1 cellular context compared by ENCODE assay signal in the genomic region with DNA sequence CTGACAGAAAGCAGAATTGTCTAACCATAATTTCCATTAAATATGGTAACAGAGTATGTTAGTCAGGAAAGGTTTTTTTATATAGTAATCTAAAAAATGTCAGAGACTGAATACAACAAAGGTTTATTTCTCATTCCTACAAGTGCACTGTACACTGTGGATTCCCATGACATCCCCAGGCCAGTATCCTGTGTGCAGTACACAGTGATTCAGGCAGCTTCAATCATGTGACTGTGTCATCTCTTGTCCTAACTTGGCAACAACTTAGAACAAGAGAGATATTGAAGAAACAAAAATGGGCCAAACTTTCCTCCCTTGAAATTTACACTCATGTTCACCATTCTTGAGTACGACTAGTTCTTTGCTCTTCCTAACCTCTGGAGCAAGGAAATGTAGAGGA.
TF ChIP-seq lines count a peak whose summit lies in the region.

No MANE protein-coding gene starts in this region.

TF ChIP-seq in GM23338, 12 proteins besides CTCF, POLR2A, EP300 and RAD21 (continued from another document):
- no peak for TF ChIP-seq ZNF462 (CRISPR knock-in tag; IDR thresholded peaks at IDR 0.05)
- no peak for TF ChIP-seq JUNB (IDR thresholded peaks at IDR 0.05; ENCODE audit: unreplicated experiment)
- TF ChIP-seq REST (IDR thresholded peaks at IDR 0.05; ENCODE audit: unreplicated experiment) = no peak
- TF ChIP-seq EZH2 (IDR thresholded peaks at IDR 0.05; ENCODE audit: low read depth, unreplicated experiment) = no peak
- no peak for TF ChIP-seq ZNF331 (CRISPR knock-in tag; IDR thresholded peaks at IDR 0.05; ENCODE audit: low read depth)
- TF ChIP-seq POLR2AphosphoS5 (IDR thresholded peaks at IDR 0.05; ENCODE audit: low read depth) = no peak
TF ChIP-seq in GM23338: peak in this region for 0.
